1 cellular context compared by ENCODE assay signal in the genomic region with DNA sequence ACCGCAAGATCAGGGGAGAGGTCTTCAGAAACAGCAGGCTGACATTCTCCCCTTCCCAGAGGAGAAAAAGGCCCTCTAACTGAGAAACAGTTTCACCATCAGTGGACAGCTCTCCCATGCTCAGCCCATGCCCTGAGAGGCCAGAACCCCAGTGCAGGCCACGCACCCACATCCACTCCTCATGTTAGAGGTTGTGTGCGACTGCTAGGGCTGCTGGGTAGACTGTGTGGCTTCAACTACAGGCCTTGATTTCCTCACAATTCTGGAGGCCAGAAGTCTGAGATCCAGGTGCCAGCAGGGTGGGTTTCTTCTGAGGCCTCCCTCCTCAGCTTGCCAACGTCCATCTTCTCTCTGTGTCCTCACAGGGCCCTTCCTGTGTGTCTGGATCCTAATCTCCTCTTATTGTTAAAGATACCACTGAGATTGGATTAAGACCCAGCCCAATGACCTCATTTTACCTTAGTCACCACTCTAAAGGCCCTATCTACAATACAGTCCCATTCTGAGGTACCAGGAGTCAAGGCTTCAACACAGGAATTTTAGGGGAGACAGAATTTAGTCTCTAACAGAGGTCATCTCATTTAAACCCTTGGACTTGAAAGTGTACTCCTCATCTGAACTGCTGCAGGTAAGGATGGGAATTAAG.
TF ChIP-seq lines count a peak whose summit lies in the region.

No MANE protein-coding gene starts in this region.

TF ChIP-seq in K562, 482 proteins besides CTCF, POLR2A, EP300 and RAD21 (continued from another document and continues in another):
- no peak for TF ChIP-seq CGGBP1 (CRISPR knock-in tag; IDR thresholded peaks at IDR 0.05)
- TF ChIP-seq FOSL1 (tag; conservative IDR thresholded peaks at IDR 0.05), result 0 out of 2 replicates have a peak, but pooled peaks have one; percentile 26
- TF ChIP-seq CBFA2T3 (IDR thresholded peaks at IDR 0.05), result 0 out of 2 replicates have a peak, but pooled peaks have one; percentile 6
- peak; percentile 82 for TF ChIP-seq ZNF592 (IDR thresholded peaks at IDR 0.05)
- no peak for TF ChIP-seq TCFL5 (CRISPR knock-in tag; conservative IDR thresholded peaks at IDR 0.05)
- 0 out of 2 replicates have a peak, but pooled peaks have one; percentile 39 for TF ChIP-seq PYGO2 (tag; IDR thresholded peaks at IDR 0.05)
- TF ChIP-seq, protein P1, sequence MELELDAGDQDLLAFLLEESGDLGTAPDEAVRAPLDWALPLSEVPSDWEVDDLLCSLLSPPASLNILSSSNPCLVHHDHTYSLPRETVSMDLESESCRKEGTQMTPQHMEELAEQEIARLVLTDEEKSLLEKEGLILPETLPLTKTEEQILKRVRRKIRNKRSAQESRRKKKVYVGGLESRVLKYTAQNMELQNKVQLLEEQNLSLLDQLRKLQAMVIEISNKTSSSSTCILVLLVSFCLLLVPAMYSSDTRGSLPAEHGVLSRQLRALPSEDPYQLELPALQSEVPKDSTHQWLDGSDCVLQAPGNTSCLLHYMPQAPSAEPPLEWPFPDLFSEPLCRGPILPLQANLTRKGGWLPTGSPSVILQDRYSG (tag; conservative IDR thresholded peaks at IDR 0.05; ENCODE audit: low read depth), result peak; percentile 72; the same call in 1 of the 2 replicates
- TF ChIP-seq NR2C1 (IDR thresholded peaks at IDR 0.05), result no peak
- TF ChIP-seq NR2C1 (tag; IDR thresholded peaks at IDR 0.05), result peak; percentile 57; the same call in 1 of the 2 replicates
- TF ChIP-seq NCOR1 (IDR thresholded peaks at IDR 0.05), result 0 out of 2 replicates have a peak, but pooled peaks have one; percentile 6
- TF ChIP-seq RREB1 (CRISPR knock-in tag; IDR thresholded peaks at IDR 0.05), result no peak
- TF ChIP-seq JUND (IDR thresholded peaks at IDR 0.05; ENCODE audit: borderline replicate concordance, low read depth, low read length), result no peak
- peak; percentile 72; the same call in 2 of the 3 replicates for TF ChIP-seq JUND (tag; IDR thresholded peaks at IDR 0.05; ENCODE audit: borderline replicate concordance, low read depth, low read length)
- no peak for TF ChIP-seq GATAD2B (IDR thresholded peaks at IDR 0.05; ENCODE audit: borderline replicate concordance)
- TF ChIP-seq SOX6 (IDR thresholded peaks at IDR 0.05), result peak; percentile 76
- no peak for TF ChIP-seq PCBP2 (IDR thresholded peaks at IDR 0.05; ENCODE audit: low read depth, low read length, poor library complexity, severe bottlenecking)
- TF ChIP-seq CEBPG (CRISPR knock-in tag; IDR thresholded peaks at IDR 0.05), result no peak
- no peak for TF ChIP-seq CEBPG (tag; conservative IDR thresholded peaks at IDR 0.05 in 1 of 2, IDR thresholded peaks at IDR 0.05 in 1 of 2)
- TF ChIP-seq DPF2 (IDR thresholded peaks at IDR 0.05), result peak; percentile 49
- no peak for TF ChIP-seq PRPF4 (IDR thresholded peaks at IDR 0.05; ENCODE audit: insufficient read depth, low read depth, low read length, poor library complexity, severe bottlenecking)
- peak; percentile 47 for TF ChIP-seq C11orf30 (IDR thresholded peaks at IDR 0.05; ENCODE audit: low read depth)
- peak; percentile 11; the same call in 1 of the 2 replicates for TF ChIP-seq SMARCA4 (IDR thresholded peaks at IDR 0.05)
- no peak for TF ChIP-seq ADNP (tag; IDR thresholded peaks at IDR 0.05)
- no peak for TF ChIP-seq GABPA (tag; conservative IDR thresholded peaks at IDR 0.05; ENCODE audit: low read depth)
- no peak for TF ChIP-seq NR4A1 (CRISPR knock-in tag; IDR thresholded peaks at IDR 0.05)
- peak; percentile 76; the same call in 1 of the 2 replicates for TF ChIP-seq NR4A1 (tag; IDR thresholded peaks at IDR 0.05)
- TF ChIP-seq GTF2B (IDR thresholded peaks at IDR 0.05; ENCODE audit: extremely low read depth, insufficient read length), result no peak
- peak; percentile 24; the same call in 1 of the 2 replicates for TF ChIP-seq ZFX (CRISPR knock-in tag; IDR thresholded peaks at IDR 0.05)
- TF ChIP-seq, protein P2, sequence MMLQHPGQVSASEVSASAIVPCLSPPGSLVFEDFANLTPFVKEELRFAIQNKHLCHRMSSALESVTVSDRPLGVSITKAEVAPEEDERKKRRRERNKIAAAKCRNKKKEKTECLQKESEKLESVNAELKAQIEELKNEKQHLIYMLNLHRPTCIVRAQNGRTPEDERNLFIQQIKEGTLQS (IDR thresholded peaks at IDR 0.05), result peak; percentile 49
- TF ChIP-seq, protein P2 (CRISPR knock-in tag; conservative IDR thresholded peaks at IDR 0.05), result no peak
- 0 out of 4 replicates have a peak, but pooled peaks of 1 of the 2 experiments have one; percentile 15 for TF ChIP-seq MAZ (CRISPR knock-in tag; conservative IDR thresholded peaks at IDR 0.05 in 1 of 2, IDR thresholded peaks at IDR 0.05 in 1 of 2)
- peak; percentile 38 to 40; a peak in 1 of 4 replicates for TF ChIP-seq KDM1A (IDR thresholded peaks at IDR 0.05)
- peak; percentile 72 for TF ChIP-seq SMAD4 (CRISPR knock-in tag; conservative IDR thresholded peaks at IDR 0.05)
- TF ChIP-seq BRD9 (IDR thresholded peaks at IDR 0.05; ENCODE audit: low read depth, partially characterized antibody), result peak; percentile 17
- no peak for TF ChIP-seq EZH2 (IDR thresholded peaks at IDR 0.05; ENCODE audit: borderline replicate concordance, low read depth, low read length)
- no peak for TF ChIP-seq MECOM (CRISPR knock-in tag; IDR thresholded peaks at IDR 0.05)
- TF ChIP-seq ZKSCAN8 (CRISPR knock-in tag; IDR thresholded peaks at IDR 0.05), result 0 out of 2 replicates have a peak, but pooled peaks have one; percentile 52
- TF ChIP-seq NFE2 (IDR thresholded peaks at IDR 0.05; ENCODE audit: low read depth), result peak; percentile 33; the same call in 1 of the 2 replicates
- no peak for TF ChIP-seq NR2C2 (CRISPR knock-in tag; IDR thresholded peaks at IDR 0.05)
- 0 out of 2 replicates have a peak, but pooled peaks have one; percentile 21 for TF ChIP-seq NR2C2 (tag; IDR thresholded peaks at IDR 0.05)
- TF ChIP-seq ZNF655 (CRISPR knock-in tag; IDR thresholded peaks at IDR 0.05), result no peak
- TF ChIP-seq DDX20 (tag; IDR thresholded peaks at IDR 0.05; ENCODE audit: low read depth), result peak; percentile 14; the same call in 1 of the 2 replicates
- TF ChIP-seq ATF1 (CRISPR knock-in tag; IDR thresholded peaks at IDR 0.05), result no peak
- 0 out of 2 replicates have a peak, but pooled peaks have one; percentile 9 for TF ChIP-seq ATF1 (tag; IDR thresholded peaks at IDR 0.05)
- no peak for TF ChIP-seq SRSF9 (IDR thresholded peaks at IDR 0.05; ENCODE audit: borderline replicate concordance, low read depth, low read length)
- TF ChIP-seq FOXJ2 (tag; IDR thresholded peaks at IDR 0.05), result no peak
- no peak for TF ChIP-seq STAT5A (IDR thresholded peaks at IDR 0.05; ENCODE audit: borderline replicate concordance, low read length)
- no peak for TF ChIP-seq MYC (IDR thresholded peaks at IDR 0.05; ENCODE audit: low read depth, low read length)
- no peak for TF ChIP-seq MYC (CRISPR knock-in tag; IDR thresholded peaks at IDR 0.05; ENCODE audit: borderline replicate concordance, low read depth)
- TF ChIP-seq LARP7 (IDR thresholded peaks at IDR 0.05), result no peak
- 0 out of 2 replicates have a peak, but pooled peaks have one; percentile 24 for TF ChIP-seq MEF2D (tag; conservative IDR thresholded peaks at IDR 0.05; ENCODE audit: low read depth)
- TF ChIP-seq SMAD3 (CRISPR knock-in tag; conservative IDR thresholded peaks at IDR 0.05), result no peak
- TF ChIP-seq NR1H2 (CRISPR knock-in tag; IDR thresholded peaks at IDR 0.05), result no peak
